Comparison of ENCODE assay signal across 9 cellular contexts in genomic region chr17:35241520-35241919, GRCh38. TPM values are rescaled to one million over a fixed set of nuclear protein-coding genes. Genes with fewer than 3 reads are reported as not detected.
DNase-seq lines count a peak whose midpoint lies in the region; ATAC-seq, FAIRE-seq and TF ChIP-seq lines count a peak whose summit lies in the region.
"Had no signal": no experiment of that assay in that cellular context is flagged by ENCODE, and none has a peak within 500 bp of the region (broad histone marks: within the 10 kb centered on the region; RNA-seq: fewer than 3 reads in every experiment).

No MANE protein-coding gene starts in this region.

- intact Hi-C loops in activated T-helper 2 cell treated with anti-CD3 and anti-CD28 coated beads, Interferon-gamma antibody, Interleukin-2, Interleukin-4, amounts not matched to agents 10 μg/mL and 5 μg/mL and 100 μg/mL, durations not matched to agents 14 hours and 24 hours and 36 hours (cut with micrococcal nuclease), result loop anchor here (5.0 to 10.0 kb wide), 6 partner anchors 64 to 857 kb away; partner anchors contain the start of genes AP2B1, RFFL and SLFN13

- H3K9me3 ChIP-seq in keratinocyte (ENCODE audit: control insufficient read depth, low read depth, low read length), result no peaks in the 10 kb centered on the region

- peaks cover 40% of the 10 kb centered on the region for H3K36me3 Mint-ChIP-seq in activated T-helper 2 cell treated with anti-CD3 and anti-CD28 coated beads, Interferon-gamma antibody, Interleukin-2, Interleukin-4, amounts not matched to agents 10 μg/mL and 5 μg/mL and 100 μg/mL, durations not matched to agents 14 hours and 24 hours and 36 hours (ENCODE audit: low read depth)
- H3K36me3 Mint-ChIP-seq in stimulated activated effector memory CD8-positive, alpha-beta T cell treated with anti-CD3 and anti-CD28 coated beads, Interleukin-12 subunit alpha, Interleukin-12 subunit beta, amount 100 ng/mL, for 72 hours, result peaks cover 30% of the 10 kb centered on the region

- H3K4me1 Mint-ChIP-seq in activated T-helper 2 cell treated with anti-CD3 and anti-CD28 coated beads, Interferon-gamma antibody, Interleukin-2, Interleukin-4, amounts not matched to agents 10 μg/mL and 5 μg/mL and 100 μg/mL, durations not matched to agents 14 hours and 24 hours and 36 hours (ENCODE audit: low read depth), result peaks cover 65% of the 10 kb centered on the region
- peaks cover 73% of the 10 kb centered on the region for H3K4me1 Mint-ChIP-seq in stimulated activated effector memory CD8-positive, alpha-beta T cell treated with anti-CD3 and anti-CD28 coated beads, Interleukin-12 subunit alpha, Interleukin-12 subunit beta, amount 100 ng/mL, for 72 hours

- no peak for DNase-seq in Jurkat, Clone E6-1 (ENCODE audit: low read depth, low spot score)
- DNase-seq in activated T-helper 2 cell treated with anti-CD3 and anti-CD28 coated beads, Interferon-gamma antibody, Interleukin-2, Interleukin-4, amounts not matched to agents 10 μg/mL and 5 μg/mL and 100 μg/mL, durations not matched to agents 14 hours and 24 hours and 36 hours (ENCODE audit: low spot score), result no peak
- DNase-seq in keratinocyte (ENCODE audit: low read depth, low spot score) (no peak), RKO (ENCODE audit: low spot score) (no peak)
- peak; percentile 5 to 60 for DNase-seq in stimulated activated effector memory CD8-positive, alpha-beta T cell treated with anti-CD3 and anti-CD28 coated beads, Interleukin-12 subunit alpha, Interleukin-12 subunit beta, amount 100 ng/mL, for 72 hours (ENCODE audit: low spot score in 2 of 2)

- H3K4me1 ChIP-seq in keratinocyte (ENCODE audit: control insufficient read depth, extremely low read depth, insufficient read depth, low read length), result peaks cover 43% of the 10 kb centered on the region

- no peak for FAIRE-seq in keratinocyte (lab: Jason Lieb, UNC)

- H3K27me3 ChIP-seq in keratinocyte (ENCODE audit: control insufficient read depth, extremely low read depth, insufficient read depth, low read length), result no peaks in the 10 kb centered on the region

- H3K27ac Mint-ChIP-seq in activated T-helper 2 cell treated with anti-CD3 and anti-CD28 coated beads, Interferon-gamma antibody, Interleukin-2, Interleukin-4, amounts not matched to agents 10 μg/mL and 5 μg/mL and 100 μg/mL, durations not matched to agents 14 hours and 24 hours and 36 hours, result peak overlapping the region; percentile 96
- peak overlapping the region; percentile 99 for H3K27ac Mint-ChIP-seq in stimulated activated effector memory CD8-positive, alpha-beta T cell treated with anti-CD3 and anti-CD28 coated beads, Interleukin-12 subunit alpha, Interleukin-12 subunit beta, amount 100 ng/mL, for 72 hours

- peak overlapping the region; percentile 98 for H3K9ac ChIP-seq in keratinocyte (ENCODE audit: control insufficient read depth, extremely low read depth, insufficient read depth, low read length)

- H3K27me3 Mint-ChIP-seq in activated T-helper 2 cell treated with anti-CD3 and anti-CD28 coated beads, Interferon-gamma antibody, Interleukin-2, Interleukin-4, amounts not matched to agents 10 μg/mL and 5 μg/mL and 100 μg/mL, durations not matched to agents 14 hours and 24 hours and 36 hours (ENCODE audit: low read depth), result no peaks in the 10 kb centered on the region

- H3K4me2 ChIP-seq in keratinocyte (ENCODE audit: control insufficient read depth, extremely low read depth, insufficient read depth, low read depth, low read length), result peak overlapping the region; percentile 93

- no peak for ATAC-seq in stimulated activated effector memory CD8-positive, alpha-beta T cell treated with anti-CD3 and anti-CD28 coated beads, Interleukin-12 subunit alpha, Interleukin-12 subunit beta, amount 100 ng/mL, for 72 hours
- ATAC-seq in GM21737 (IDR thresholded peaks at IDR 0.05; ENCODE audit: unreplicated experiment), result no peak
- no peak for ATAC-seq in GM21526 (IDR thresholded peaks at IDR 0.05; ENCODE audit: low FRiP score, unreplicated experiment)
- no peak for ATAC-seq in HG03432 (IDR thresholded peaks at IDR 0.05; ENCODE audit: unreplicated experiment)

- H3K36me3 ChIP-seq in keratinocyte (ENCODE audit: control insufficient read depth in 2 of 2, extremely low read depth in 1 of 2, insufficient read depth in 2 of 2, low read length in 2 of 2), result no peaks in the 10 kb centered on the region

- no peak overlapping the region for H2AFZ ChIP-seq in keratinocyte (ENCODE audit: control insufficient read depth, low read length)

- H3K4me3 Mint-ChIP-seq in activated T-helper 2 cell treated with anti-CD3 and anti-CD28 coated beads, Interferon-gamma antibody, Interleukin-2, Interleukin-4, amounts not matched to agents 10 μg/mL and 5 μg/mL and 100 μg/mL, durations not matched to agents 14 hours and 24 hours and 36 hours (ENCODE audit: low read depth), result peak overlapping the region; percentile 96
- peak overlapping the region; percentile 98 for H3K4me3 Mint-ChIP-seq in stimulated activated effector memory CD8-positive, alpha-beta T cell treated with anti-CD3 and anti-CD28 coated beads, Interleukin-12 subunit alpha, Interleukin-12 subunit beta, amount 100 ng/mL, for 72 hours

- peaks cover 4% of the 10 kb centered on the region for H3K9me3 Mint-ChIP-seq in activated T-helper 2 cell treated with anti-CD3 and anti-CD28 coated beads, Interferon-gamma antibody, Interleukin-2, Interleukin-4, amounts not matched to agents 10 μg/mL and 5 μg/mL and 100 μg/mL, durations not matched to agents 14 hours and 24 hours and 36 hours
- H3K9me3 Mint-ChIP-seq in stimulated activated effector memory CD8-positive, alpha-beta T cell treated with anti-CD3 and anti-CD28 coated beads, Interleukin-12 subunit alpha, Interleukin-12 subunit beta, amount 100 ng/mL, for 72 hours, result no peaks in the 10 kb centered on the region

- peaks cover 31% of the 10 kb centered on the region for H3K79me2 ChIP-seq in keratinocyte (ENCODE audit: control insufficient read depth, insufficient read depth, low read length)

- H4K20me1 ChIP-seq in keratinocyte (ENCODE audit: control insufficient read depth, extremely low read depth, insufficient read depth, low read length), result no peaks in the 10 kb centered on the region

- H3K27ac ChIP-seq in keratinocyte (ENCODE audit: control insufficient read depth, insufficient read depth, low read length), result peak overlapping the region; percentile 100

- H3K9me1 ChIP-seq in keratinocyte (ENCODE audit: control insufficient read depth, extremely low read depth, insufficient read depth, low read length), result no peaks in the 10 kb centered on the region

- peak overlapping the region; percentile 88 for H3K4me3 ChIP-seq in Jurkat, Clone E6-1 (ENCODE audit: low read length)
- H3K4me3 ChIP-seq in keratinocyte (ENCODE audit: control insufficient read depth in 2 of 3, extremely low read depth in 1 of 3, insufficient read depth in 2 of 3, low read depth in 1 of 3, low read length in 3 of 3), result peak overlapping the region; percentile 80 to 99 (median 96)

- TF ChIP-seq CTCF in keratinocyte (optimal IDR thresholded peaks at IDR 0.05 in 1 of 3, IDR thresholded peaks at IDR 0.05 in 1 of 3, conservative IDR thresholded peaks at IDR 0.05 in 1 of 3; ENCODE audit: extremely low read depth in 1 of 3, insufficient read depth in 2 of 3, low read length in 3 of 3), result no peak

- dilution Hi-C loops in keratinocyte (cut with MboI; ENCODE audit: extremely low pct_ligation_motif_present, low sequenced_read_pairs), result no loop called here

RNA-seq across cellular contexts. Expression of gene SLFN5, which starts 1.4 kb away (rescaled TPM):
- polyA plus RNA-seq in Jurkat, Clone E6-1 (2012; ENCODE audit: insufficient read depth, insufficient read length), result 7.8 TPM
- 8.8 and 9.9 TPM in 2 replicates for total RNA-seq in activated T-helper 2 cell treated with anti-CD3 and anti-CD28 coated beads, Interferon-gamma antibody, Interleukin-2, Interleukin-4, amounts not matched to agents 10 μg/mL and 5 μg/mL and 100 μg/mL, durations not matched to agents 14 hours and 24 hours and 36 hours
- 51.4 to 101 TPM (median 79.9 TPM) in 3 replicates for polyA plus RNA-seq in keratinocyte
- polyA plus RNA-seq in keratinocyte (2011; ENCODE audit: low read depth), result 38.9 TPM
- polyA plus RNA-seq in keratinocyte (2011; cell fraction: cytosol; rRNA removed), result 33.9 and 61.9 TPM in 2 replicates
- 64.9 and 82.1 TPM in 2 replicates for polyA plus RNA-seq in keratinocyte (2011; cell fraction: nucleus; rRNA removed)
- 26.7 and 74.4 TPM in 2 replicates for polyA plus RNA-seq in keratinocyte (2012; ENCODE audit: low replicate concordance)
- 53.5 to 129 TPM (median 69.1 TPM) in 3 replicates for polyA minus RNA-seq in keratinocyte
- polyA minus RNA-seq in keratinocyte (2011; cell fraction: cytosol; rRNA and poly(A)+ RNA removed), result 30.3 TPM
- 66.7 and 149 TPM in 2 replicates for polyA minus RNA-seq in keratinocyte (2011; cell fraction: nucleus; rRNA and poly(A)+ RNA removed)

RNA-seq across cellular contexts. Expression of gene SLC35G3, which starts 47.3 kb away (rescaled TPM):
- polyA plus RNA-seq in Jurkat, Clone E6-1 (2012; ENCODE audit: insufficient read depth, insufficient read length), result not detected
- not detected in 2 replicates for total RNA-seq in activated T-helper 2 cell treated with anti-CD3 and anti-CD28 coated beads, Interferon-gamma antibody, Interleukin-2, Interleukin-4, amounts not matched to agents 10 μg/mL and 5 μg/mL and 100 μg/mL, durations not matched to agents 14 hours and 24 hours and 36 hours
- polyA plus RNA-seq in keratinocyte, result not detected in 3 replicates
- polyA plus RNA-seq in keratinocyte (2011; ENCODE audit: low read depth), result not detected
- not detected in 2 replicates for polyA plus RNA-seq in keratinocyte (2011; cell fraction: cytosol; rRNA removed)
- polyA plus RNA-seq in keratinocyte (2011; cell fraction: nucleus; rRNA removed), result not detected in 2 replicates
- not detected in 2 replicates for polyA plus RNA-seq in keratinocyte (2012; ENCODE audit: low replicate concordance)
- polyA minus RNA-seq in keratinocyte, result not detected in 3 replicates
- polyA minus RNA-seq in keratinocyte (2011; cell fraction: cytosol; rRNA and poly(A)+ RNA removed), result not detected
- not detected in 2 replicates for polyA minus RNA-seq in keratinocyte (2011; cell fraction: nucleus; rRNA and poly(A)+ RNA removed)
- total RNA-seq: H4 had no signal

Comparison
In these comparisons a context has a peak if more than half of its experiments do, and no peak if none do; other contexts are left out.
1. DNase-seq: peak in stimulated activated effector memory CD8-positive, alpha-beta T cell treated with anti-CD3 and anti-CD28 coated beads, Interleukin-12 subunit alpha, Interleukin-12 subunit beta, amount 100 ng/mL, for 72 hours (2 of 2); none in Jurkat, Clone E6-1 (single experiment), activated T-helper 2 cell treated with anti-CD3 and anti-CD28 coated beads, Interferon-gamma antibody, Interleukin-2, Interleukin-4, amounts not matched to agents 10 μg/mL and 5 μg/mL and 100 μg/mL, durations not matched to agents 14 hours and 24 hours and 36 hours (single experiment), keratinocyte (single experiment) and RKO (single experiment).